ENCODE assay signal across 1 cellular context in the genomic region with DNA sequence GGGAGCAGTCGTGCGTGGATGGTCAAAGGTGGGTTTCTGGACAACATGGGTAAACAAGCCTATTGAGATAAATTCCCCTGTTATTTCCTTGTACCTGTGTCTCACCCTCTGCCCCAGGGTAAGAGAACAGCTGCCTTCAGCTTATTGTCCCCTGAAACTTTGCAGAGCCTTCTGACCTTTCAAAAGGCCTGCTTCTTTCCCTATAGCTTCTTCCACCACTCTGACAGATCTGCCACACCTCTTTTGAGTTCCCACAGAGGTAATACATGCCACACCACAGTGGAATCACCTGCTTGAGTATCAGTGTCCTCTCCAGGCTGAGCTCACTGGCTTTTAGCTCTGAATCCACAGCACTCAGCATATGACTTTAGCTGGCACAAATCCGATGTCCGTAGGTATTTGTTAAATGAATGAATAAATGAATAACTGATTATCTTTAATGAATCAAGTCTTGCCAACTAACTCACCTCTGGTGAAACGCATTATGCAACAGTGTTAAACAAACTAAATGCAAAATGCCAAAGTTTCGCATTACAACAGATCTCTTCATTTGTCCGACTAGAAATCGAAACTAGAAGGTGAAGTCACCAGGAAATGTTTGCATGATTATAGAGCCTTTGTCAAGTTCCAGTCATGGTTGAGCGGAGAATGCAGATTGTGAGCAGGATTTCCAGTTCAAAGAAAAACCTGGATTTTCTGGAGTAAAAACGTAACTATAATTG.
A peak's percentile ranks its signal among the peaks of the same experiment; 100 is the strongest.
TF ChIP-seq lines count a peak whose summit lies in the region.

No MANE protein-coding gene starts in this region.

TF ChIP-seq in HepG2, 621 proteins besides CTCF, POLR2A, EP300 and RAD21 (continued from another document):
- TF ChIP-seq, protein P1, sequence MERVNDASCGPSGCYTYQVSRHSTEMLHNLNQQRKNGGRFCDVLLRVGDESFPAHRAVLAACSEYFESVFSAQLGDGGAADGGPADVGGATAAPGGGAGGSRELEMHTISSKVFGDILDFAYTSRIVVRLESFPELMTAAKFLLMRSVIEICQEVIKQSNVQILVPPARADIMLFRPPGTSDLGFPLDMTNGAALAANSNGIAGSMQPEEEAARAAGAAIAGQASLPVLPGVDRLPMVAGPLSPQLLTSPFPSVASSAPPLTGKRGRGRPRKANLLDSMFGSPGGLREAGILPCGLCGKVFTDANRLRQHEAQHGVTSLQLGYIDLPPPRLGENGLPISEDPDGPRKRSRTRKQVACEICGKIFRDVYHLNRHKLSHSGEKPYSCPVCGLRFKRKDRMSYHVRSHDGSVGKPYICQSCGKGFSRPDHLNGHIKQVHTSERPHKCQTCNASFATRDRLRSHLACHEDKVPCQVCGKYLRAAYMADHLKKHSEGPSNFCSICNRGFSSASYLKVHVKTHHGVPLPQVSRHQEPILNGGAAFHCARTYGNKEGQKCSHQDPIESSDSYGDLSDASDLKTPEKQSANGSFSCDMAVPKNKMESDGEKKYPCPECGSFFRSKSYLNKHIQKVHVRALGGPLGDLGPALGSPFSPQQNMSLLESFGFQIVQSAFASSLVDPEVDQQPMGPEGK (CRISPR knock-in tag; IDR thresholded peaks at IDR 0.05), result no peak
- TF ChIP-seq NR3C1 (CRISPR knock-in tag; IDR thresholded peaks at IDR 0.05), result no peak
- TF ChIP-seq ZNF383 (CRISPR knock-in tag; IDR thresholded peaks at IDR 0.05; ENCODE audit: borderline replicate concordance), result no peak
- 0 out of 2 replicates have a peak, but pooled peaks have one; percentile 5 for TF ChIP-seq HNF4A (CRISPR knock-in tag; IDR thresholded peaks at IDR 0.05)
- no peak for TF ChIP-seq ZNF431 (CRISPR knock-in tag; IDR thresholded peaks at IDR 0.05; ENCODE audit: borderline replicate concordance, low read depth)
- TF ChIP-seq, protein P2, sequence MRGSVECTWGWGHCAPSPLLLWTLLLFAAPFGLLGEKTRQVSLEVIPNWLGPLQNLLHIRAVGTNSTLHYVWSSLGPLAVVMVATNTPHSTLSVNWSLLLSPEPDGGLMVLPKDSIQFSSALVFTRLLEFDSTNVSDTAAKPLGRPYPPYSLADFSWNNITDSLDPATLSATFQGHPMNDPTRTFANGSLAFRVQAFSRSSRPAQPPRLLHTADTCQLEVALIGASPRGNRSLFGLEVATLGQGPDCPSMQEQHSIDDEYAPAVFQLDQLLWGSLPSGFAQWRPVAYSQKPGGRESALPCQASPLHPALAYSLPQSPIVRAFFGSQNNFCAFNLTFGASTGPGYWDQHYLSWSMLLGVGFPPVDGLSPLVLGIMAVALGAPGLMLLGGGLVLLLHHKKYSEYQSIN (CRISPR knock-in tag; IDR thresholded peaks at IDR 0.05; ENCODE audit: borderline replicate concordance), result no peak
- TF ChIP-seq SOX13 (IDR thresholded peaks at IDR 0.05), result no peak
- TF ChIP-seq SOX13 (CRISPR knock-in tag; conservative IDR thresholded peaks at IDR 0.05 in 1 of 2, IDR thresholded peaks at IDR 0.05 in 1 of 2), result no peak
- TF ChIP-seq, protein P3, sequence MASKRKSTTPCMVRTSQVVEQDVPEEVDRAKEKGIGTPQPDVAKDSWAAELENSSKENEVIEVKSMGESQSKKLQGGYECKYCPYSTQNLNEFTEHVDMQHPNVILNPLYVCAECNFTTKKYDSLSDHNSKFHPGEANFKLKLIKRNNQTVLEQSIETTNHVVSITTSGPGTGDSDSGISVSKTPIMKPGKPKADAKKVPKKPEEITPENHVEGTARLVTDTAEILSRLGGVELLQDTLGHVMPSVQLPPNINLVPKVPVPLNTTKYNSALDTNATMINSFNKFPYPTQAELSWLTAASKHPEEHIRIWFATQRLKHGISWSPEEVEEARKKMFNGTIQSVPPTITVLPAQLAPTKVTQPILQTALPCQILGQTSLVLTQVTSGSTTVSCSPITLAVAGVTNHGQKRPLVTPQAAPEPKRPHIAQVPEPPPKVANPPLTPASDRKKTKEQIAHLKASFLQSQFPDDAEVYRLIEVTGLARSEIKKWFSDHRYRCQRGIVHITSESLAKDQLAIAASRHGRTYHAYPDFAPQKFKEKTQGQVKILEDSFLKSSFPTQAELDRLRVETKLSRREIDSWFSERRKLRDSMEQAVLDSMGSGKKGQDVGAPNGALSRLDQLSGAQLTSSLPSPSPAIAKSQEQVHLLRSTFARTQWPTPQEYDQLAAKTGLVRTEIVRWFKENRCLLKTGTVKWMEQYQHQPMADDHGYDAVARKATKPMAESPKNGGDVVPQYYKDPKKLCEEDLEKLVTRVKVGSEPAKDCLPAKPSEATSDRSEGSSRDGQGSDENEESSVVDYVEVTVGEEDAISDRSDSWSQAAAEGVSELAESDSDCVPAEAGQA (IDR thresholded peaks at IDR 0.05; ENCODE audit: low read depth), result no peak
- TF ChIP-seq, protein P3 (CRISPR knock-in tag; IDR thresholded peaks at IDR 0.05; ENCODE audit: borderline replicate concordance), result no peak
- no peak for TF ChIP-seq ZNF34 (CRISPR knock-in tag; IDR thresholded peaks at IDR 0.05; ENCODE audit: borderline replicate concordance)
